In genomic region chr15:66130496-66131014, GRCh38 we compare ENCODE assay signal across 16 cellular contexts.
"Had no signal": no experiment of that assay in that cellular context is flagged by ENCODE, and none has a peak within 500 bp of the region (broad histone marks: within the 10 kb centered on the region; RNA-seq: fewer than 3 reads in every experiment).

No MANE protein-coding gene starts in this region.

- H2AFZ ChIP-seq: hepatocyte, neural progenitor cell had no signal

- H3K36me3 Mint-ChIP-seq: naive B cell, neural progenitor cell had no signal

- H3K4me1 ChIP-seq: ascending aorta, transverse colon had no signal

- DNase-seq: activated CD4-positive, alpha-beta T cell treated with anti-CD3 and anti-CD28 coated beads, Interleukin-2, amount 50 U/mL, for 4 hours; activated CD4-positive, CD25-positive, alpha-beta regulatory T cell treated with anti-CD3 and anti-CD28 coated beads, Interleukin-2, amount 50 U/mL, for 72 hours; activated naive CD4-positive, alpha-beta T cell treated with Interleukin-2 at 50 U/mL for 16 hours; erythroblast; mammary epithelial cell; naive B cell; ovary; stimulated activated naive CD8-positive, alpha-beta T cell treated with anti-CD3 and anti-CD28 coated beads, Interleukin-15, Interleukin-2, amounts not matched to agents 100 U/mL and 50 U/mL, for 24 hours; transverse colon had no signal

- H3K9ac ChIP-seq: neural progenitor cell had no signal

- H3K9me3 Mint-ChIP-seq: activated T-helper 17 cell treated with anti-CD3 and anti-CD28 coated beads, Interleukin-2, amount 50 U/mL, for 72 hours; naive B cell; neural progenitor cell; T-helper 2 cell treated with Interferon-gamma antibody and Interleukin-4, amounts not matched to agents 5 μg/mL and 100 μg/mL, for 36 hours had no signal

- H3K9me3 ChIP-seq: ascending aorta, ovary, transverse colon had no signal

- H3K4me3 ChIP-seq: ascending aorta, hepatocyte, neural progenitor cell, ovary, transverse colon had no signal

- ATAC-seq: activated T-helper 17 cell treated with anti-CD3 and anti-CD28 coated beads, Interleukin-2, amount 50 U/mL, for 72 hours; left lobe of liver; sciatic nerve; stimulated activated naive CD8-positive, alpha-beta T cell treated with anti-CD3 and anti-CD28 coated beads, Interleukin-15, Interleukin-2, amounts not matched to agents 100 U/mL and 50 U/mL, for 24 hours had no signal

- H3K27ac ChIP-seq: ascending aorta, hepatocyte, neural progenitor cell, ovary, transverse colon had no signal

- H3K79me2 ChIP-seq: hepatocyte had no signal

- H3K4me3 Mint-ChIP-seq: activated T-helper 17 cell treated with anti-CD3 and anti-CD28 coated beads, Interleukin-2, amount 50 U/mL, for 72 hours; naive B cell; T-helper 2 cell treated with Interferon-gamma antibody and Interleukin-4, amounts not matched to agents 5 μg/mL and 100 μg/mL, for 36 hours had no signal

- H3K27ac Mint-ChIP-seq: activated T-helper 17 cell treated with anti-CD3 and anti-CD28 coated beads, Interleukin-2, amount 50 U/mL, for 72 hours; naive B cell; neural progenitor cell; T-helper 2 cell treated with Interferon-gamma antibody and Interleukin-4, amounts not matched to agents 5 μg/mL and 100 μg/mL, for 36 hours had no signal

- H3K36me3 ChIP-seq: ascending aorta, neural progenitor cell, ovary, transverse colon had no signal

- H3K4me2 ChIP-seq: hepatocyte, neural progenitor cell had no signal

- H3K27me3 ChIP-seq: ascending aorta, hepatocyte, neural progenitor cell, ovary had no signal
